ENCODE assay signal across 22 cellular contexts in genomic region chr9:106689089-106689488, GRCh38.
"Had no signal": no experiment of that assay in that cellular context is flagged by ENCODE, and none has a peak within 500 bp of the region (broad histone marks: within the 10 kb centered on the region; RNA-seq: fewer than 3 reads in every experiment).

No MANE protein-coding gene starts in this region.

- H3K27ac ChIP-seq: ascending aorta, cardiac muscle cell, gastroesophageal sphincter, parathyroid adenoma, SK-N-MC, thyroid gland, WERI-Rb-1 had no signal

- DNase-seq: activated CD4-positive, alpha-beta T cell treated with anti-CD3 and anti-CD28 coated beads, Interleukin-2, amount 10 ng/mL, durations not matched to agents 7 days and 5 days; activated CD4-positive, CD25-positive, alpha-beta regulatory T cell treated with anti-CD3 and anti-CD28 coated beads, Interleukin-2, amount 50 U/mL, for 72 hours; activated CD8-positive, alpha-beta T cell treated with anti-CD3 and anti-CD28 coated beads, Interleukin-2, amount 10 ng/mL, durations not matched to agents 7 days and 5 days; activated gamma-delta T cell treated with Interleukin-2 at 50 U/mL for 16 hours; effector CD4-positive, alpha-beta T cell; heart left ventricle; islet precursor cell; left cardiac atrium; naive B cell; nucleus accumbens; stimulated activated CD4-positive, alpha-beta T cell treated with anti-CD3 and anti-CD28 coated beads, Interleukin-4, amount 100 ng/mL, for 24 hours; stimulated activated naive CD4-positive, alpha-beta T cell treated with Interleukin-2 at 50 U/mL for 16 hours; substantia nigra; thyroid gland; WERI-Rb-1 had no signal

- H3K36me3 ChIP-seq: ascending aorta, cardiac muscle cell, gastroesophageal sphincter, heart left ventricle, thyroid gland, WERI-Rb-1 had no signal

- H2AFZ ChIP-seq: parathyroid adenoma had no signal

- H3K79me2 ChIP-seq: parathyroid adenoma had no signal

- H3K9me3 ChIP-seq: ascending aorta, gastroesophageal sphincter, thyroid gland had no signal

- H3K27me3 ChIP-seq: ascending aorta, cardiac muscle cell, gastroesophageal sphincter, heart left ventricle, thyroid gland had no signal

- H3K4me3 ChIP-seq: ascending aorta, cardiac muscle cell, gastroesophageal sphincter, heart left ventricle, SK-N-MC, thyroid gland had no signal

- ATAC-seq: activated CD8-positive, alpha-beta T cell treated with anti-CD3 and anti-CD28 coated beads, Interleukin-2, amount 10 ng/mL, durations not matched to agents 7 days and 5 days; activated naive CD4-positive, alpha-beta T cell treated with anti-CD3 and anti-CD28 coated beads, Interleukin-2, amount 50 U/mL, for 72 hours; gastroesophageal sphincter; heart left ventricle; left cardiac atrium; sciatic nerve had no signal

- H3K9ac ChIP-seq: parathyroid adenoma had no signal

- H3K4me1 ChIP-seq: ascending aorta, gastroesophageal sphincter, heart left ventricle, parathyroid adenoma, thyroid gland had no signal
